2 cellular contexts compared by ENCODE assay signal in the genomic region with DNA sequence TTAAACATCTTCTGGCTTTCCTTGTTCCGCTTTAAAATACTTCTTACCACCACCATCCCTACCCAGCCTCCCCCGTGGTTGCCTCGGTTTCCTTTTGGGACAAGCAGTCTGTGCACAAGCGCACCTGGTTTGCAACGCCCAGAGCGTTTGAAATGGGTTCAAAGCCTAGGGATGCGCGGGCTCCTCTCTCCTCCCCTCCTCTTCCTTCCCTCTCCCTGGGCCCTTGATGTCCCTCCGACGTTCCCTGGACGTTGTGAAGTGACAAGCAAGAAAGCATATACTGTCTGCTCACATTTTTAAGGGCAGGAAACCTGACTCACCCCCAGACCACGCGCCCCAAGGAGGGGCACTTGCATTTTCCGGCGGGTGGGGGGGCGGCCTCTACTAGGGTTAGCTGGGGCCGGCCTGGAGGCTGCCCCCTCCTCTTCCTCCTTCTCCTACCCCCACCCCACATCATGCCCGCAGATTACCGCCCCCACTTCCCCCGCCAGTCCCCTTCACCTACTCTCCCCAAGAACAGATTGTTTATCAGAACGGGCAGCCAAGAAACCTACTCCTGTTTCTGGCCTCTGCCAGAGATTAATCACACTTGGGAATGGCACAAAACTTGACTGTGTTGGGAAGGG.
TF ChIP-seq lines count a peak whose summit lies in the region.

No MANE protein-coding gene starts in this region.

TF ChIP-seq in SK-N-SH treated with all-trans-retinoic acid at 6 μM for 48 hours, 23 proteins besides CTCF, POLR2A, EP300 and RAD21:
- TF ChIP-seq, protein P1, sequence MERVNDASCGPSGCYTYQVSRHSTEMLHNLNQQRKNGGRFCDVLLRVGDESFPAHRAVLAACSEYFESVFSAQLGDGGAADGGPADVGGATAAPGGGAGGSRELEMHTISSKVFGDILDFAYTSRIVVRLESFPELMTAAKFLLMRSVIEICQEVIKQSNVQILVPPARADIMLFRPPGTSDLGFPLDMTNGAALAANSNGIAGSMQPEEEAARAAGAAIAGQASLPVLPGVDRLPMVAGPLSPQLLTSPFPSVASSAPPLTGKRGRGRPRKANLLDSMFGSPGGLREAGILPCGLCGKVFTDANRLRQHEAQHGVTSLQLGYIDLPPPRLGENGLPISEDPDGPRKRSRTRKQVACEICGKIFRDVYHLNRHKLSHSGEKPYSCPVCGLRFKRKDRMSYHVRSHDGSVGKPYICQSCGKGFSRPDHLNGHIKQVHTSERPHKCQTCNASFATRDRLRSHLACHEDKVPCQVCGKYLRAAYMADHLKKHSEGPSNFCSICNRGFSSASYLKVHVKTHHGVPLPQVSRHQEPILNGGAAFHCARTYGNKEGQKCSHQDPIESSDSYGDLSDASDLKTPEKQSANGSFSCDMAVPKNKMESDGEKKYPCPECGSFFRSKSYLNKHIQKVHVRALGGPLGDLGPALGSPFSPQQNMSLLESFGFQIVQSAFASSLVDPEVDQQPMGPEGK (CRISPR knock-in tag; IDR thresholded peaks at IDR 0.05; ENCODE audit: borderline replicate concordance) = peak; percentile 32; the same call in 1 of the 2 replicates
- no peak for TF ChIP-seq SNAI2 (CRISPR knock-in tag; IDR thresholded peaks at IDR 0.05)

TF ChIP-seq in GM12878, 131 proteins besides CTCF, POLR2A, EP300 and RAD21:
- TF ChIP-seq NFIC (IDR thresholded peaks at IDR 0.05; ENCODE audit: low read depth, low read length) (no peak), NR2C2 (IDR thresholded peaks at IDR 0.05; ENCODE audit: borderline replicate concordance, control insufficient read depth, insufficient read length, low read depth) (no peak), IKZF2 (IDR thresholded peaks at IDR 0.05) (0 out of 4 replicates have a peak, but pooled peaks of 1 of the 2 experiments have one; percentile 3), EGR1 (IDR thresholded peaks at IDR 0.05; ENCODE audit: borderline replicate concordance in 1 of 2, low read depth in 2 of 2, low read length in 2 of 2) (peak in 1 of 2 experiments; percentile 22; a peak in 1 of 3 replicates), HCFC1 (IDR thresholded peaks at IDR 0.05; ENCODE audit: low read length) (no peak)
- TF ChIP-seq, protein P2, sequence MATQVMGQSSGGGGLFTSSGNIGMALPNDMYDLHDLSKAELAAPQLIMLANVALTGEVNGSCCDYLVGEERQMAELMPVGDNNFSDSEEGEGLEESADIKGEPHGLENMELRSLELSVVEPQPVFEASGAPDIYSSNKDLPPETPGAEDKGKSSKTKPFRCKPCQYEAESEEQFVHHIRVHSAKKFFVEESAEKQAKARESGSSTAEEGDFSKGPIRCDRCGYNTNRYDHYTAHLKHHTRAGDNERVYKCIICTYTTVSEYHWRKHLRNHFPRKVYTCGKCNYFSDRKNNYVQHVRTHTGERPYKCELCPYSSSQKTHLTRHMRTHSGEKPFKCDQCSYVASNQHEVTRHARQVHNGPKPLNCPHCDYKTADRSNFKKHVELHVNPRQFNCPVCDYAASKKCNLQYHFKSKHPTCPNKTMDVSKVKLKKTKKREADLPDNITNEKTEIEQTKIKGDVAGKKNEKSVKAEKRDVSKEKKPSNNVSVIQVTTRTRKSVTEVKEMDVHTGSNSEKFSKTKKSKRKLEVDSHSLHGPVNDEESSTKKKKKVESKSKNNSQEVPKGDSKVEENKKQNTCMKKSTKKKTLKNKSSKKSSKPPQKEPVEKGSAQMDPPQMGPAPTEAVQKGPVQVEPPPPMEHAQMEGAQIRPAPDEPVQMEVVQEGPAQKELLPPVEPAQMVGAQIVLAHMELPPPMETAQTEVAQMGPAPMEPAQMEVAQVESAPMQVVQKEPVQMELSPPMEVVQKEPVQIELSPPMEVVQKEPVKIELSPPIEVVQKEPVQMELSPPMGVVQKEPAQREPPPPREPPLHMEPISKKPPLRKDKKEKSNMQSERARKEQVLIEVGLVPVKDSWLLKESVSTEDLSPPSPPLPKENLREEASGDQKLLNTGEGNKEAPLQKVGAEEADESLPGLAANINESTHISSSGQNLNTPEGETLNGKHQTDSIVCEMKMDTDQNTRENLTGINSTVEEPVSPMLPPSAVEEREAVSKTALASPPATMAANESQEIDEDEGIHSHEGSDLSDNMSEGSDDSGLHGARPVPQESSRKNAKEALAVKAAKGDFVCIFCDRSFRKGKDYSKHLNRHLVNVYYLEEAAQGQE (IDR thresholded peaks at IDR 0.05; ENCODE audit: low read depth, low read length) = no peak
